Comparison of ENCODE assay signal across 9 cellular contexts in the genomic region with DNA sequence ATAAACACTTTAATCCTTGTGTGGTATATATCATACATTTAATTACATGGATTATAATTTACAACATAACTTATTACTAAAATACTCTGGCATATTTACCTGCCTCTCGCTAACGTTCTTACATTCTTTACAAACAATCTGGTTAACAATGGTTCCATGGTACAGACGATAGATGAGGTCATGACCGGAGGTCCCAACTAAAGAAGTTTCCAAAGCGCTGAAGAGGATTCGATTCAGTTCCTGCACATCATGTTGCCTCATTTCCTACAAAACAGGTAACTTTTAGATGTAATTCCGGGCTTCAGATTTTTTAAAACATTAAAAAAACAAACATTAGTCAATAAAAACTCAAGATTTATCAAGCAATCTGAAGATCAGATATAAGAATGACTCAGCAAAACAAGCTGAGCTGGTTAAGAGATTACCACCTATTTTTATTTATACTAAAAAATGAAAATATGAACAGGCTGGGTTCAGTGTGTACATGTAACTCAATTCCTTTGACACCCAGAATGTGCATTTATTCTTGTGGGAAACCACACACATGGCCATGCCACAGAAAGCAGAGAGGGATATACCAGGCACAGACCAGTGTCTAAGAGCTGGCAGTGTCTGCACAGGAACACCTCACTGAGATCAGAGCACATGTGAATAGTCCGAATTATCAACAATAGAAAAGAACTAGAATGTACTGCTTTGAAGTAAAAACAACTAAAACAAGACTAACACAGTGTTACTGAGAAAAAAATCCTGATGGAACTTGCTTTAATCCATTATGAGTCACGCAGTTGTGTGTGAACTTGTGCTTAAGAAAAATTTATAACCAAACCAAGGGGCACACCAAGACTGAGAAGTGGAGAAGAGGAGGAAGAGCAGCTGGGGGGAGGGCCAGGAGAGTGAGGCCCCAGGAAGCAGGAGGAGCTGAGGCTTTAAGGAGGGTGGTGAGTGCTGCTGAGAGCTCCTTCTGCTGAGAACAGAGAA. TPM values are rescaled to one million over a fixed set of nuclear protein-coding genes. Genes with fewer than 3 reads are reported as not detected.
A peak's percentile ranks its signal among the peaks of the same experiment; 100 is the strongest.
DNase-seq lines count a peak whose midpoint lies in the region; ATAC-seq and TF ChIP-seq lines count a peak whose summit lies in the region.
"Had no signal": no experiment of that assay in that cellular context is flagged by ENCODE, and none has a peak within 500 bp of the region (broad histone marks: within the 10 kb centered on the region; RNA-seq: fewer than 3 reads in every experiment).

No MANE protein-coding gene starts in this region.

- no peaks in the 10 kb centered on the region for H3K79me2 ChIP-seq in KMS-11 (ENCODE audit: insufficient read depth, low read depth)

- peak overlapping the region; percentile 36; the same call in 1 of the 2 replicates for H2AFZ ChIP-seq in KMS-11 (ENCODE audit: low read depth)

- intact Hi-C loops in activated T-helper 1 cell treated with anti-CD3 and anti-CD28 coated beads, Interleukin-12 subunit alpha, Interleukin-12 subunit beta, Interleukin-2, Interleukin-4 antibody, amounts not matched to agents 30 ng/mL and 10 ng/mL and 1 ng/mL, durations not matched to agents 14 hours and 24 hours and 36 hours (cut with micrococcal nuclease), result no loop called here

- H3K27me3 ChIP-seq in BJ (ENCODE audit: control insufficient read depth, insufficient read depth, low read length), result no peaks in the 10 kb centered on the region
- no peaks in the 10 kb centered on the region for H3K27me3 ChIP-seq in KMS-11 (ENCODE audit: insufficient read depth, low read depth)
- H3K27me3 ChIP-seq in Peyer's patch, result no peaks in the 10 kb centered on the region

- H3K4me2 ChIP-seq in KMS-11, result peak overlapping the region; percentile 43

- no peaks in the 10 kb centered on the region for H4K20me1 ChIP-seq in KMS-11 (ENCODE audit: insufficient read depth)

- H3K36me3 Mint-ChIP-seq in activated CD8-positive, alpha-beta T cell treated with anti-CD3 and anti-CD28 coated beads, Interleukin-2, amount 10 ng/mL, durations not matched to agents 7 days and 5 days (ENCODE audit: low read depth), result peaks cover 4% of the 10 kb centered on the region
- H3K36me3 Mint-ChIP-seq in memory B cell, result peaks cover 30% of the 10 kb centered on the region
- peaks cover 11% of the 10 kb centered on the region for H3K36me3 Mint-ChIP-seq in activated T-helper 1 cell treated with anti-CD3 and anti-CD28 coated beads, Interleukin-12 subunit alpha, Interleukin-12 subunit beta, Interleukin-2, Interleukin-4 antibody, amounts not matched to agents 30 ng/mL and 10 ng/mL and 1 ng/mL, durations not matched to agents 14 hours and 24 hours and 36 hours (ENCODE audit: low read depth)

- no peaks in the 10 kb centered on the region; the same call in 1 of the 2 replicates for H3K36me3 ChIP-seq in BJ (ENCODE audit: control insufficient read depth, insufficient read depth, low read length)
- no peaks in the 10 kb centered on the region for H3K36me3 ChIP-seq in KMS-11 (ENCODE audit: insufficient read depth)
- H3K36me3 ChIP-seq in Peyer's patch, result peaks cover 0 to 36% (median 0%) of the 10 kb centered on the region in 3 donors

- CTCF ChIA-PET in BJ (lab: Yijun Ruan, JAX), result interaction anchor here (0.8 to 1.6 kb wide), 2 partner anchors 12 to 108 kb away, joined by 3 to 4 read pairs; no protein-coding TSS in a partner anchor
- CTCF ChIA-PET in activated CD8-positive, alpha-beta T cell treated with anti-CD3 and anti-CD28 coated beads, Interleukin-2, amount 10 ng/mL, durations not matched to agents 7 days and 5 days (lab: Charles Lee), result interaction anchor here (1.1 to 1.5 kb wide), 2 partner anchors 9 to 17 kb away, joined by 3 to 8 read pairs; partner anchors contain the start of gene USP40

- peak overlapping the region; percentile 73 for H3K27ac Mint-ChIP-seq in activated CD8-positive, alpha-beta T cell treated with anti-CD3 and anti-CD28 coated beads, Interleukin-2, amount 10 ng/mL, durations not matched to agents 7 days and 5 days
- peak overlapping the region; percentile 18 for H3K27ac Mint-ChIP-seq in memory B cell
- no peak overlapping the region for H3K27ac Mint-ChIP-seq in activated T-helper 1 cell treated with anti-CD3 and anti-CD28 coated beads, Interleukin-12 subunit alpha, Interleukin-12 subunit beta, Interleukin-2, Interleukin-4 antibody, amounts not matched to agents 30 ng/mL and 10 ng/mL and 1 ng/mL, durations not matched to agents 14 hours and 24 hours and 36 hours

- H3K4me3 ChIP-seq in BJ (ENCODE audit: low read depth, low read length) (no peak overlapping the region), KMS-11 (IDR thresholded peaks at IDR 0.05; ENCODE audit: insufficient read depth, low read depth, low read length) (no peak overlapping the region), Peyer's patch (no peak overlapping the region)

- H3K9me3 Mint-ChIP-seq in activated CD8-positive, alpha-beta T cell treated with anti-CD3 and anti-CD28 coated beads, Interleukin-2, amount 10 ng/mL, durations not matched to agents 7 days and 5 days (ENCODE audit: insufficient read depth), result no peaks in the 10 kb centered on the region
- H3K9me3 Mint-ChIP-seq in memory B cell, result no peaks in the 10 kb centered on the region
- H3K9me3 Mint-ChIP-seq in activated T-helper 1 cell treated with anti-CD3 and anti-CD28 coated beads, Interleukin-12 subunit alpha, Interleukin-12 subunit beta, Interleukin-2, Interleukin-4 antibody, amounts not matched to agents 30 ng/mL and 10 ng/mL and 1 ng/mL, durations not matched to agents 14 hours and 24 hours and 36 hours, result no peaks in the 10 kb centered on the region

- no peaks in the 10 kb centered on the region for H3K9me3 ChIP-seq in Peyer's patch

- no peak overlapping the region for H3K4me3 Mint-ChIP-seq in activated CD8-positive, alpha-beta T cell treated with anti-CD3 and anti-CD28 coated beads, Interleukin-2, amount 10 ng/mL, durations not matched to agents 7 days and 5 days
- H3K4me3 Mint-ChIP-seq in memory B cell, result no peak overlapping the region
- H3K4me3 Mint-ChIP-seq in activated T-helper 1 cell treated with anti-CD3 and anti-CD28 coated beads, Interleukin-12 subunit alpha, Interleukin-12 subunit beta, Interleukin-2, Interleukin-4 antibody, amounts not matched to agents 30 ng/mL and 10 ng/mL and 1 ng/mL, durations not matched to agents 14 hours and 24 hours and 36 hours, result no peak overlapping the region
- H3K4me3 Mint-ChIP-seq: brain had no signal

- peak; percentile 86 for ATAC-seq in activated CD8-positive, alpha-beta T cell treated with anti-CD3 and anti-CD28 coated beads, Interleukin-2, amount 10 ng/mL, durations not matched to agents 7 days and 5 days
- no peak for ATAC-seq in memory B cell (ENCODE audit: low read depth)

- peaks cover 12% of the 10 kb centered on the region for H3K4me1 Mint-ChIP-seq in activated CD8-positive, alpha-beta T cell treated with anti-CD3 and anti-CD28 coated beads, Interleukin-2, amount 10 ng/mL, durations not matched to agents 7 days and 5 days (ENCODE audit: low read depth)
- H3K4me1 Mint-ChIP-seq in memory B cell, result peaks cover 11% of the 10 kb centered on the region
- H3K4me1 Mint-ChIP-seq in activated T-helper 1 cell treated with anti-CD3 and anti-CD28 coated beads, Interleukin-12 subunit alpha, Interleukin-12 subunit beta, Interleukin-2, Interleukin-4 antibody, amounts not matched to agents 30 ng/mL and 10 ng/mL and 1 ng/mL, durations not matched to agents 14 hours and 24 hours and 36 hours (ENCODE audit: low read depth), result peaks cover 11% of the 10 kb centered on the region

- TF ChIP-seq POLR2A in Peyer's patch (IDR thresholded peaks at IDR 0.05), result no peak

- peaks cover 20% of the 10 kb centered on the region for H3K4me1 ChIP-seq in KMS-11 (ENCODE audit: low read depth, poor library complexity, severe bottlenecking)
- H3K4me1 ChIP-seq in Peyer's patch, result no peaks in the 10 kb centered on the region

- no peaks in the 10 kb centered on the region for H3K27me3 Mint-ChIP-seq in activated CD8-positive, alpha-beta T cell treated with anti-CD3 and anti-CD28 coated beads, Interleukin-2, amount 10 ng/mL, durations not matched to agents 7 days and 5 days (ENCODE audit: low read depth)
- H3K27me3 Mint-ChIP-seq in memory B cell, result no peaks in the 10 kb centered on the region
- no peaks in the 10 kb centered on the region for H3K27me3 Mint-ChIP-seq in activated T-helper 1 cell treated with anti-CD3 and anti-CD28 coated beads, Interleukin-12 subunit alpha, Interleukin-12 subunit beta, Interleukin-2, Interleukin-4 antibody, amounts not matched to agents 30 ng/mL and 10 ng/mL and 1 ng/mL, durations not matched to agents 14 hours and 24 hours and 36 hours (ENCODE audit: insufficient read depth)
- H3K27me3 Mint-ChIP-seq: brain had no signal

- TF ChIP-seq CTCF in BJ (IDR thresholded peaks at IDR 0.05; ENCODE audit: insufficient read depth, low read depth, low read length), result no peak
- no peak for TF ChIP-seq CTCF in KMS-11 (conservative IDR thresholded peaks at IDR 0.05; ENCODE audit: low read depth, low read length)
- no peak for TF ChIP-seq CTCF in Peyer's patch (IDR thresholded peaks at IDR 0.05)

- DNase-seq in BJ (ENCODE audit: low read depth), result peak; percentile 47
- DNase-seq in activated CD8-positive, alpha-beta T cell treated with anti-CD3 and anti-CD28 coated beads, Interleukin-2, amount 10 ng/mL, durations not matched to agents 7 days and 5 days, result peak; percentile 30
- DNase-seq in memory B cell (ENCODE audit: low spot score in 2 of 2), result no peak
- DNase-seq in OCI-M2 (lab: John Stamatoyannopoulos, UW; ENCODE audit: unreplicated experiment), result no peak
- DNase-seq in activated T-helper 1 cell treated with anti-CD3 and anti-CD28 coated beads, Interleukin-12 subunit alpha, Interleukin-12 subunit beta, Interleukin-2, Interleukin-4 antibody, amounts not matched to agents 30 ng/mL and 10 ng/mL and 1 ng/mL, durations not matched to agents 14 hours and 24 hours and 36 hours (ENCODE audit: low spot score), result no peak
- no peak for DNase-seq in Peyer's patch
- no peak for DNase-seq in DMS153 treated with DMSO at 0.1 percent for 48 hours (lab: John Stamatoyannopoulos, UW; ENCODE audit: unreplicated experiment)

- peak overlapping the region; percentile 10; the same call in 1 of the 2 replicates for H3K9ac ChIP-seq in KMS-11

- peak overlapping the region; percentile 58 for H3K27ac ChIP-seq in KMS-11
- H3K27ac ChIP-seq in Peyer's patch, result no peak overlapping the region

- POLR2A ChIA-PET in BJ (lab: Charles Lee), result interaction anchor here (0.5 kb wide), 1 partner anchor 9 kb away, joined by 3 read pairs; no protein-coding TSS in a partner anchor
- POLR2A ChIA-PET in activated CD8-positive, alpha-beta T cell treated with anti-CD3 and anti-CD28 coated beads, Interleukin-2, amount 10 ng/mL, durations not matched to agents 7 days and 5 days (lab: Charles Lee), result interaction anchor here (1.2 to 1.5 kb wide), 2 partner anchors 9 to 10 kb away, joined by 4 to 5 read pairs; no protein-coding TSS in a partner anchor

RNA-seq across cellular contexts. Expression of gene USP40, which starts 9.5 kb away (rescaled TPM):
- polyA plus RNA-seq in BJ (2011; rRNA removed), result 29.1 and 48.9 TPM in 2 replicates
- 34.3 and 36.6 TPM in 2 replicates for polyA minus RNA-seq in BJ (2011; rRNA and poly(A)+ RNA removed)
- total RNA-seq in activated CD8-positive, alpha-beta T cell treated with anti-CD3 and anti-CD28 coated beads, Interleukin-2, amount 10 ng/mL, durations not matched to agents 7 days and 5 days, result 10 to 100 TPM; 13.1 to 14.1 TPM
- 10.1 and 11.2 TPM in 2 replicates for total RNA-seq in activated T-helper 1 cell treated with anti-CD3 and anti-CD28 coated beads, Interleukin-12 subunit alpha, Interleukin-12 subunit beta, Interleukin-2, Interleukin-4 antibody, amounts not matched to agents 30 ng/mL and 10 ng/mL and 1 ng/mL, durations not matched to agents 14 hours and 24 hours and 36 hours
- 10 to 100 TPM; 34.3 to 58.7 (median 45.0) TPM for total RNA-seq in Peyer's patch

Comparison
In these comparisons a context has a peak if more than half of its experiments do, and no peak if none do; other contexts are left out.
1. DNase-seq: peak in BJ (single experiment) and activated CD8-positive, alpha-beta T cell treated with anti-CD3 and anti-CD28 coated beads, Interleukin-2, amount 10 ng/mL, durations not matched to agents 7 days and 5 days (single experiment); none in memory B cell (0 of 2), OCI-M2 (single experiment), activated T-helper 1 cell treated with anti-CD3 and anti-CD28 coated beads, Interleukin-12 subunit alpha, Interleukin-12 subunit beta, Interleukin-2, Interleukin-4 antibody, amounts not matched to agents 30 ng/mL and 10 ng/mL and 1 ng/mL, durations not matched to agents 14 hours and 24 hours and 36 hours (single experiment), Peyer's patch (0 of 3) and DMS153 treated with DMSO at 0.1 percent for 48 hours (single experiment).